ENCODE assay signal across 30 cellular contexts in the genomic region with DNA sequence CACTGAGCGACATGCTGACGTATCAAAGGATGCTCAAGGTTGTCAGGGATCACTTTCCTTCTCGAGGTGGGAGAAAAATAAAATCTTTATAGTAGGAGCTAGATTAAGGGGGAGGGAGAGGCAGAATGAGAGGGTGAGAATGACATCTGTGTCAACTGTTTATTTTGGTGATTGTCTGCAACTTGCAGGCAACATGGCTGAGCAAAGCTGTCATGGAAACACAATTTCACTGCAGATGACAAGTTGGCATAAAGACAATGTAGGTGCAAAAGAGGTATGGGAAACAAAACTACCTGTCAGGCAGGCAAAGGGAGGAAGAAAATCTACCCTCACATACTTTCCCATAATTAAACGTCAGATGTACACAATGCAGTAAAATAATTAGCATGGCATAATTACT.
"Had no signal": no experiment of that assay in that cellular context is flagged by ENCODE, and none has a peak within 500 bp of the region (broad histone marks: within the 10 kb centered on the region; RNA-seq: fewer than 3 reads in every experiment).

No MANE protein-coding gene starts in this region.

- H3K4me3 Mint-ChIP-seq: activated B cell treated with CpG ODN at 0.5 μM for 24 hours; activated CD8-positive, alpha-beta T cell treated with anti-CD3 and anti-CD28 coated beads for 36 hours; activated naive CD4-positive, alpha-beta T cell treated with anti-CD3 and anti-CD28 coated beads for 36 hours; activated naive CD8-positive, alpha-beta T cell treated with anti-CD3 and anti-CD28 coated beads, Interleukin-2, amount 10 ng/mL, durations not matched to agents 7 days and 5 days; activated T-cell treated with anti-CD3 and anti-CD28 coated beads, Interleukin-2, amount 50 U/mL, for 4 hours; activated T-helper 17 cell treated with anti-CD3 and anti-CD28 coated beads, Interleukin-2, amount 50 U/mL, for 72 hours; central memory CD8-positive, alpha-beta T cell; endodermal cell; T-helper 17 cell; T-helper 2 cell treated with Interferon-gamma antibody and Interleukin-4, amounts not matched to agents 5 μg/mL and 100 μg/mL, for 36 hours had no signal

- H3K4me3 ChIP-seq: ascending aorta, colonic mucosa, dorsolateral prefrontal cortex had no signal

- H3K27me3 Mint-ChIP-seq: activated B cell treated with CpG ODN at 0.5 μM for 24 hours; activated CD8-positive, alpha-beta T cell treated with anti-CD3 and anti-CD28 coated beads for 36 hours; central memory CD8-positive, alpha-beta T cell had no signal

- H3K27ac ChIP-seq: ascending aorta, brain microvascular endothelial cell, colonic mucosa, dorsolateral prefrontal cortex, WERI-Rb-1 had no signal

- H3K36me3 ChIP-seq: ascending aorta, brain microvascular endothelial cell, colonic mucosa, WERI-Rb-1 had no signal

- H3K36me3 Mint-ChIP-seq: activated naive CD4-positive, alpha-beta T cell treated with anti-CD3 and anti-CD28 coated beads, Interleukin-2, amount 50 U/mL, for 72 hours; activated naive CD8-positive, alpha-beta T cell treated with anti-CD3 and anti-CD28 coated beads, Interleukin-2, amount 10 ng/mL, durations not matched to agents 7 days and 5 days had no signal

- H3K4me1 ChIP-seq: colonic mucosa had no signal

- H3K27ac Mint-ChIP-seq: activated B cell treated with CpG ODN at 0.5 μM for 24 hours; activated CD8-positive, alpha-beta T cell treated with anti-CD3 and anti-CD28 coated beads for 36 hours; activated naive CD4-positive, alpha-beta T cell treated with anti-CD3 and anti-CD28 coated beads for 36 hours; activated naive CD4-positive, alpha-beta T cell treated with anti-CD3 and anti-CD28 coated beads, Interleukin-2, amount 50 U/mL, for 72 hours; activated naive CD8-positive, alpha-beta T cell treated with anti-CD3 and anti-CD28 coated beads, Interleukin-2, amount 10 ng/mL, durations not matched to agents 7 days and 5 days; activated T-helper 17 cell treated with anti-CD3 and anti-CD28 coated beads, Interleukin-2, amount 50 U/mL, for 72 hours; endodermal cell; T-helper 17 cell; T-helper 2 cell treated with Interferon-gamma antibody and Interleukin-4, amounts not matched to agents 5 μg/mL and 100 μg/mL, for 36 hours had no signal

- ATAC-seq: activated CD4-positive, CD25-positive, alpha-beta regulatory T cell treated with anti-CD3 and anti-CD28 coated beads, Interleukin-2, amount 50 U/mL, for 24 hours; activated CD8-positive, alpha-beta T cell treated with anti-CD3 and anti-CD28 coated beads for 36 hours; activated naive CD4-positive, alpha-beta T cell treated with anti-CD3 and anti-CD28 coated beads, Interleukin-2, amount 50 U/mL, for 72 hours; activated T-cell treated with anti-CD3 and anti-CD28 coated beads, Interleukin-2, amount 50 U/mL, for 4 hours; activated T-helper 17 cell treated with anti-CD3 and anti-CD28 coated beads, Interleukin-2, amount 50 U/mL, for 72 hours; esophagus mucosa; T-helper 17 cell had no signal

- H3K9me3 Mint-ChIP-seq: activated B cell treated with CpG ODN at 0.5 μM for 24 hours; activated CD8-positive, alpha-beta T cell treated with anti-CD3 and anti-CD28 coated beads for 36 hours; activated naive CD4-positive, alpha-beta T cell treated with anti-CD3 and anti-CD28 coated beads for 36 hours; activated naive CD4-positive, alpha-beta T cell treated with anti-CD3 and anti-CD28 coated beads, Interleukin-2, amount 50 U/mL, for 72 hours; activated naive CD8-positive, alpha-beta T cell treated with anti-CD3 and anti-CD28 coated beads, Interleukin-2, amount 10 ng/mL, durations not matched to agents 7 days and 5 days; activated T-cell treated with anti-CD3 and anti-CD28 coated beads, Interleukin-2, amount 50 U/mL, for 4 hours; activated T-helper 17 cell treated with anti-CD3 and anti-CD28 coated beads, Interleukin-2, amount 50 U/mL, for 72 hours; central memory CD8-positive, alpha-beta T cell; endodermal cell; T-helper 2 cell treated with Interferon-gamma antibody and Interleukin-4, amounts not matched to agents 5 μg/mL and 100 μg/mL, for 36 hours had no signal

- H3K27me3 ChIP-seq: ascending aorta, brain microvascular endothelial cell, colonic mucosa, dorsolateral prefrontal cortex had no signal

- H3K4me1 Mint-ChIP-seq: activated B cell treated with CpG ODN at 0.5 μM for 24 hours; activated naive CD8-positive, alpha-beta T cell treated with anti-CD3 and anti-CD28 coated beads, Interleukin-2, amount 10 ng/mL, durations not matched to agents 7 days and 5 days; activated T-helper 17 cell treated with anti-CD3 and anti-CD28 coated beads, Interleukin-2, amount 50 U/mL, for 72 hours; central memory CD8-positive, alpha-beta T cell; T-helper 17 cell had no signal

- DNase-seq: activated B cell treated with CpG ODN at 0.5 μM for 24 hours; activated CD4-positive, alpha-beta T cell treated with anti-CD3 and anti-CD28 coated beads for 48 hours; activated CD4-positive, alpha-beta T cell treated with anti-CD3 and anti-CD28 coated beads, Interleukin-2, amount 50 U/mL, for 1 hour; activated CD4-positive, alpha-beta T cell treated with anti-CD3 and anti-CD28 coated beads, Interleukin-2, amount 50 U/mL, for 48 hours; activated CD8-positive, alpha-beta memory T cell treated with anti-CD3 and anti-CD28 coated beads for 24 hours; activated CD8-positive, alpha-beta T cell treated with anti-CD3 and anti-CD28 coated beads for 36 hours; activated effector memory CD4-positive, alpha-beta T cell treated with Interleukin-2 at 50 U/mL for 16 hours; activated gamma-delta T cell treated with Interleukin-2 at 50 U/mL for 16 hours; activated naive CD4-positive, alpha-beta T cell treated with anti-CD3 and anti-CD28 coated beads for 36 hours; activated naive CD8-positive, alpha-beta T cell treated with anti-CD3 and anti-CD28 coated beads, Interleukin-2, amount 10 ng/mL, durations not matched to agents 7 days and 5 days; activated T-cell treated with anti-CD3 and anti-CD28 coated beads, Interleukin-2, amount 50 U/mL, for 4 hours; brain microvascular endothelial cell; colonic mucosa; dorsolateral prefrontal cortex; effector memory CD4-positive, alpha-beta T cell; endodermal cell; foreskin fibroblast; hippocampal formation; T-helper 17 cell; T1000; WERI-Rb-1 had no signal

- H3K9me3 ChIP-seq: ascending aorta, colonic mucosa had no signal

- FAIRE-seq: bronchial epithelial cell, frontal cortex had no signal
